18 cellular contexts compared by ENCODE assay signal in the genomic region with DNA sequence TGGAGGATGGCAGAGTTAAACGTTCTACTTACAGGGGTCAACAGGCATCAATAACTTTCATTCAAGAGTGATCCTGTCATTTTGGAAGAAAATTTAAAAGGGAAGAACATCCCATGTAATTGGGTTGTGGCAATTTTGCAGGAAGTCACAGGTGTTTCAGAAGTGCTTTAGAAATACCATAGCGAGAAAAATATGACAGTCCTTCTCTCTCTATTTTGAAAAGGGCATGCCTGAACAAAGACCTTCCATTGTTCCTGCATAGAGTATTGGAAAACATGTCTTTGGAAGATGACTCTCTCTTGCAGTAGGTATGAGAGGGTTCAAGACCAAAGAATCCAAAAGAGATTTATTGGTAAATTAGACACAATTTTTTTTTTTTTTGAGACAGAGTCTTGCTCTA.
"Had no signal": no experiment of that assay in that cellular context is flagged by ENCODE, and none has a peak within 500 bp of the region (broad histone marks: within the 10 kb centered on the region; RNA-seq: fewer than 3 reads in every experiment).

No MANE protein-coding gene starts in this region.

- H3K9me3 Mint-ChIP-seq: activated CD4-positive, alpha-beta memory T cell treated with anti-CD3 and anti-CD28 coated beads for 36 hours; naive B cell had no signal

- ATAC-seq: activated naive CD4-positive, alpha-beta T cell treated with anti-CD3 and anti-CD28 coated beads, Interleukin-2, amount 50 U/mL, for 72 hours; esophagus mucosa; gastroesophageal sphincter; heart left ventricle; right lobe of liver had no signal

- H3K27ac ChIP-seq: gastroesophageal sphincter, heart left ventricle, left ventricle myocardium inferior, ovary, right lobe of liver, stomach, vagina, WERI-Rb-1 had no signal

- H3K9me3 ChIP-seq: gastroesophageal sphincter, heart left ventricle, left ventricle myocardium inferior, ovary, right lobe of liver, stomach, vagina had no signal

- DNase-seq: activated CD4-positive, alpha-beta memory T cell treated with anti-CD3 and anti-CD28 coated beads for 36 hours; effector CD4-positive, alpha-beta T cell; heart left ventricle; kidney glomerular epithelial cell; left ventricle myocardium inferior; naive B cell; ovary; right lobe of liver; small intestine; stimulated activated CD4-positive, alpha-beta T cell treated with anti-CD3 and anti-CD28 coated beads, Interleukin-15, amount 100 ng/mL, for 24 hours; stimulated activated CD4-positive, alpha-beta T cell treated with anti-CD3 and anti-CD28 coated beads, Interleukin-2, amount 100 ng/mL, for 48 hours; stomach; trophoblast cell; WERI-Rb-1 had no signal

- H3K36me3 Mint-ChIP-seq: activated CD4-positive, alpha-beta memory T cell treated with anti-CD3 and anti-CD28 coated beads for 36 hours had no signal

- H3K27ac Mint-ChIP-seq: activated CD4-positive, alpha-beta memory T cell treated with anti-CD3 and anti-CD28 coated beads for 36 hours; naive B cell had no signal

- H3K27me3 ChIP-seq: gastroesophageal sphincter, heart left ventricle, ovary, right lobe of liver, stomach, vagina had no signal

- H3K4me3 Mint-ChIP-seq: activated CD4-positive, alpha-beta memory T cell treated with anti-CD3 and anti-CD28 coated beads for 36 hours; naive B cell had no signal

- H3K4me3 ChIP-seq: gastroesophageal sphincter, heart left ventricle, left ventricle myocardium inferior, ovary, right lobe of liver, stomach, vagina had no signal

- H3K27me3 Mint-ChIP-seq: activated CD4-positive, alpha-beta memory T cell treated with anti-CD3 and anti-CD28 coated beads for 36 hours; naive B cell had no signal

- H3K36me3 ChIP-seq: gastroesophageal sphincter, heart left ventricle, left ventricle myocardium inferior, ovary, right lobe of liver, stomach, WERI-Rb-1 had no signal
